Comparison of ENCODE assay signal across 2 cellular contexts in genomic region chr4:1036976-1037810, GRCh38.
TF ChIP-seq lines count a peak whose summit lies in the region.

No MANE protein-coding gene starts in this region.

TF ChIP-seq in HepG2, 621 proteins besides CTCF, POLR2A, EP300 and RAD21:
- no peak for TF ChIP-seq AKAP8 (CRISPR knock-in tag; IDR thresholded peaks at IDR 0.05)
- no peak for TF ChIP-seq MAFG (CRISPR knock-in tag; IDR thresholded peaks at IDR 0.05)
- TF ChIP-seq NFE2 (CRISPR knock-in tag; IDR thresholded peaks at IDR 0.05), result no peak
- 0 out of 2 replicates have a peak, but pooled peaks have one; percentile 27 for TF ChIP-seq UBTF (CRISPR knock-in tag; IDR thresholded peaks at IDR 0.05)
- TF ChIP-seq ZNF672 (CRISPR knock-in tag; IDR thresholded peaks at IDR 0.05), result no peak
- no peak for TF ChIP-seq ELF4 (CRISPR knock-in tag; IDR thresholded peaks at IDR 0.05; ENCODE audit: borderline replicate concordance)
- no peak for TF ChIP-seq ZNF543 (CRISPR knock-in tag; IDR thresholded peaks at IDR 0.05)
- TF ChIP-seq HNRNPLL (IDR thresholded peaks at IDR 0.05; ENCODE audit: low read depth, low read length, poor library complexity, severe bottlenecking), result no peak

TF ChIP-seq in H1, 55 proteins besides CTCF, POLR2A, EP300 and RAD21:
- no peak for TF ChIP-seq TAF1 (IDR thresholded peaks at IDR 0.05; ENCODE audit: low read depth, low read length)
- TF ChIP-seq GABPA (IDR thresholded peaks at IDR 0.05; ENCODE audit: borderline replicate concordance, insufficient read depth, low read length), result no peak
- TF ChIP-seq SP4 (IDR thresholded peaks at IDR 0.05; ENCODE audit: low read length), result no peak
- no peak for TF ChIP-seq SUZ12 (IDR thresholded peaks at IDR 0.05; ENCODE audit: low read length)
- no peak for TF ChIP-seq CBX8 (IDR thresholded peaks at IDR 0.05; ENCODE audit: borderline replicate concordance, low read depth, low read length)
- TF ChIP-seq EZH2 (IDR thresholded peaks at IDR 0.05; ENCODE audit: low read depth, low read length, severe bottlenecking), result no peak
- TF ChIP-seq POU5F1 (IDR thresholded peaks at IDR 0.05; ENCODE audit: low read depth, low read length), result no peak
- no peak for TF ChIP-seq SP2 (IDR thresholded peaks at IDR 0.05; ENCODE audit: low read length)
- TF ChIP-seq TEAD4 (IDR thresholded peaks at IDR 0.05; ENCODE audit: low read depth, low read length), result no peak
- TF ChIP-seq CEBPB (IDR thresholded peaks at IDR 0.05; ENCODE audit: low read depth, low read length), result no peak
- no peak for TF ChIP-seq E2F6 (IDR thresholded peaks at IDR 0.05)
- no peak for TF ChIP-seq CHD2 (IDR thresholded peaks at IDR 0.05; ENCODE audit: low read length)
- TF ChIP-seq TAF7 (optimal IDR thresholded peaks at IDR 0.05; ENCODE audit: borderline replicate concordance, low read depth, low read length), result no peak
- TF ChIP-seq SIX5 (IDR thresholded peaks at IDR 0.05; ENCODE audit: low read depth, low read length), result no peak
- no peak for TF ChIP-seq TBP (IDR thresholded peaks at IDR 0.05; ENCODE audit: low read depth, low read length)
- no peak for TF ChIP-seq MAFK (IDR thresholded peaks at IDR 0.05; ENCODE audit: low read depth, low read length)
- no peak for TF ChIP-seq RFX5 (IDR thresholded peaks at IDR 0.05; ENCODE audit: borderline replicate concordance, low read depth, low read length)
- no peak for TF ChIP-seq ATF2 (IDR thresholded peaks at IDR 0.05; ENCODE audit: low read length)
